In genomic region chr11:117095301-117096139, GRCh38 we compare ENCODE assay signal across 8 cellular contexts.
A peak's percentile ranks its signal among the peaks of the same experiment; 100 is the strongest.
DNase-seq lines count a peak whose midpoint lies in the region; ATAC-seq and TF ChIP-seq lines count a peak whose summit lies in the region.

No MANE protein-coding gene starts in this region.

- ATAC-seq in HG02588 (IDR thresholded peaks at IDR 0.05; ENCODE audit: unreplicated experiment): no peak

- DNase-seq in NCI-H510A treated with DMSO at 0.1 percent for 48 hours (lab: John Stamatoyannopoulos, UW) (peak; percentile 37), NCI-H510A (lab: John Stamatoyannopoulos, UW) (no peak), SW480 (ENCODE audit: low spot score) (peak; percentile 61), fibroblast of mammary gland (ENCODE audit: low read depth) (peak; percentile 44), cortex of kidney (lab: John Stamatoyannopoulos, UW) (no peak), HPDE6-E6E7 (ENCODE audit: extremely low spot score) (no peak)

- no peak for TF ChIP-seq CTCF in fibroblast of mammary gland (conservative IDR thresholded peaks at IDR 0.05; ENCODE audit: control insufficient read depth, insufficient read depth, low read depth, low read length)

- H3K27ac ChIP-seq in skin epidermis: peak overlapping the region in 18 of 21 experiments; percentile 88 to 100 (median 97)

- H3K4me3 ChIP-seq in fibroblast of mammary gland (ENCODE audit: control insufficient read depth, low read depth, low read length) (no peak overlapping the region), skin epidermis (peak overlapping the region in 3 of 7 experiments; percentile 1 to 93 (median 76))

Comparison
In these comparisons a context has a peak if more than half of its experiments do, and no peak if none do; other contexts are left out.
1. DNase-seq: peak in NCI-H510A treated with DMSO at 0.1 percent for 48 hours (single experiment), SW480 (single experiment) and fibroblast of mammary gland (single experiment); none in NCI-H510A (single experiment), cortex of kidney (single experiment) and HPDE6-E6E7 (single experiment).